Comparison of ENCODE assay signal across 8 cellular contexts in the genomic region with DNA sequence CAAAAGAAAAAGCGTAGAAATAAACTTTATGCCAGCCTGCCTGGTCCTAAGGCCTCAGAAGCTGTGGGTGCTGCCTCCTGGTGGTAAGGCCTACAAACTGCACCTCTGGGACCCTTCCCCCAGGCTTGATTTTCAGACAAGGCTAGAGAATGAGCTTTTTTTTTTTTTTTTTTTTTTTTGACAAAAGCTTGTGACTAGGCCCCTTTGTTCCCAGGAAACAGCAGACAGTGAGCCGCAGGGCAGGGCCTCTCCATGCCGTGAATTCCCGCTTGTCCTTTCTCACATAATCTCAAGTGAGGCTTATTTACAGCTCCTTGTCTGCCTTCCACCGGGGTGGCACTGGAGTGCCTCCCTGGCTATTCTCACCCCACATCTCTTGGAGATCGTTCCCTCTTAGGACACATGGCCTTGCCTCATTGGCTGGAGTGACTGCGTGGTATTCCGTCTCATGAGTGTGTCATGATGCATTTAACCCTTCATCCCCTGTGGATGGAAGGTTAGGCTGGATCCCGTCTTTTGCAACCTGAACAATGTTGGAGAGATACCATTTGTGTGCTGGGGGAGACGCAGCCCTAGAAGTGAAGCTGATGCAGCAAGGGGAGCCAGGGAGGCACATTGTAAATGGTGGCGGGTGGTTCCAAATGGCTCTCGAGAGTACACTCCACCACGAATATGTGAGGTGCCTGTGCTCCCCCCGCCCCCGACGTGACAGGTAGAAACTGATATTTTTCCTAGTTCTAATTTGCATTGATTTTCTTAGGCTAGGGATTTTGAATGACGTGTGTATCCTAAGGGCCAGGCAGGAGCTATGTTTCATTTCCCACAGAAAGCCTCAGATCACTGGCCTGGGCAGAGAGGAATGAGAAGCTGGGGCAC. TPM values are rescaled to one million over a fixed set of nuclear protein-coding genes. Genes with fewer than 3 reads are reported as not detected.
DNase-seq lines count a peak whose midpoint lies in the region; ATAC-seq and TF ChIP-seq lines count a peak whose summit lies in the region.

No MANE protein-coding gene starts in this region.

- H3K27me3 Mint-ChIP-seq in activated T-helper 1 cell treated with anti-CD3 and anti-CD28 coated beads, Interleukin-12 subunit alpha, Interleukin-12 subunit beta, Interleukin-2, Interleukin-4 antibody, amounts not matched to agents 30 ng/mL and 10 ng/mL and 1 ng/mL, durations not matched to agents 14 hours and 24 hours and 36 hours (ENCODE audit: insufficient read depth): no peaks in the 10 kb centered on the region
- peaks cover 3% of the 10 kb centered on the region for H3K27me3 Mint-ChIP-seq in nephron progenitor cell (ENCODE audit: low read depth, poor library complexity)

- H3K4me2 ChIP-seq in PC-9: peak overlapping the region; percentile 24; the same call in 1 of the 2 replicates

- no peak overlapping the region for H3K27ac ChIP-seq in PC-9

- BruUV-seq in PC-9 (replicated peaks; lab: Mats Ljungman, UMichigan): no TSS peak

- no peaks in the 10 kb centered on the region for H3K36me3 ChIP-seq in PC-9 (ENCODE audit: low read depth)

- H3K36me3 Mint-ChIP-seq in activated T-helper 1 cell treated with anti-CD3 and anti-CD28 coated beads, Interleukin-12 subunit alpha, Interleukin-12 subunit beta, Interleukin-2, Interleukin-4 antibody, amounts not matched to agents 30 ng/mL and 10 ng/mL and 1 ng/mL, durations not matched to agents 14 hours and 24 hours and 36 hours (ENCODE audit: low read depth): no peaks in the 10 kb centered on the region
- H3K36me3 Mint-ChIP-seq in nephron progenitor cell (ENCODE audit: low read depth): peaks cover 9% of the 10 kb centered on the region

- CTCF ChIA-PET in PC-9 (lab: Charles Lee): interaction anchor here (0.5 to 1.0 kb wide), 11 partner anchors 31 to 931 kb away, joined by 3 to 10 read pairs (median 5); no protein-coding TSS in a partner anchor

- no peak overlapping the region for H3K4me3 Mint-ChIP-seq in activated T-helper 1 cell treated with anti-CD3 and anti-CD28 coated beads, Interleukin-12 subunit alpha, Interleukin-12 subunit beta, Interleukin-2, Interleukin-4 antibody, amounts not matched to agents 30 ng/mL and 10 ng/mL and 1 ng/mL, durations not matched to agents 14 hours and 24 hours and 36 hours
- H3K4me3 Mint-ChIP-seq in nephron progenitor cell: no peak overlapping the region

- peak; percentile 95 for TF ChIP-seq CTCF in PC-9 (conservative IDR thresholded peaks at IDR 0.05)
- peak; percentile 86 for TF ChIP-seq CTCF in nephron progenitor cell (IDR thresholded peaks at IDR 0.05)

- H3K9me3 Mint-ChIP-seq in activated T-helper 1 cell treated with anti-CD3 and anti-CD28 coated beads, Interleukin-12 subunit alpha, Interleukin-12 subunit beta, Interleukin-2, Interleukin-4 antibody, amounts not matched to agents 30 ng/mL and 10 ng/mL and 1 ng/mL, durations not matched to agents 14 hours and 24 hours and 36 hours: no peaks in the 10 kb centered on the region
- no peaks in the 10 kb centered on the region for H3K9me3 Mint-ChIP-seq in nephron progenitor cell

- no peaks in the 10 kb centered on the region for H3K9me3 ChIP-seq in PC-9 (ENCODE audit: insufficient read depth, low read depth)

- POLR2A ChIA-PET in PC-9 (lab: Charles Lee; ENCODE audit: unreplicated experiment): interaction anchor here (0.6 kb wide), 2 partner anchors 72 to 85 kb away, joined by 3 to 6 read pairs; no protein-coding TSS in a partner anchor

- intact Hi-C loops in PC-9 (cut with micrococcal nuclease; ENCODE audit: unreplicated experiment): loop anchor here (1.0 to 5.0 kb wide), 5 partner anchors 48 to 871 kb away; no protein-coding TSS in a partner anchor
- intact Hi-C loops in activated T-helper 1 cell treated with anti-CD3 and anti-CD28 coated beads, Interleukin-12 subunit alpha, Interleukin-12 subunit beta, Interleukin-2, Interleukin-4 antibody, amounts not matched to agents 30 ng/mL and 10 ng/mL and 1 ng/mL, durations not matched to agents 14 hours and 24 hours and 36 hours (cut with micrococcal nuclease): loop anchor here (1.0 to 5.0 kb wide), 4 partner anchors 48 to 192 kb away; partner anchors contain the start of gene USP22

- DNase-seq in COLO668 (lab: John Stamatoyannopoulos, UW; ENCODE audit: unreplicated experiment): peak; percentile 39
- peak; percentile 62 to 83 for DNase-seq in PC-9
- peak; percentile 44 for DNase-seq in activated T-helper 1 cell treated with anti-CD3 and anti-CD28 coated beads, Interleukin-12 subunit alpha, Interleukin-12 subunit beta, Interleukin-2, Interleukin-4 antibody, amounts not matched to agents 30 ng/mL and 10 ng/mL and 1 ng/mL, durations not matched to agents 14 hours and 24 hours and 36 hours (ENCODE audit: low spot score)
- peak; percentile 85 for DNase-seq in fibroblast of peridontal ligament (ENCODE audit: extremely low read depth)
- peak; percentile 78 for DNase-seq in nephron progenitor cell
- DNase-seq in stimulated activated naive CD8-positive, alpha-beta T cell treated with anti-CD3 and anti-CD28 coated beads, Interleukin-15, Interleukin-2, amounts not matched to agents 100 U/mL and 50 U/mL, for 24 hours: peak; percentile 57

- H3K4me1 Mint-ChIP-seq in activated T-helper 1 cell treated with anti-CD3 and anti-CD28 coated beads, Interleukin-12 subunit alpha, Interleukin-12 subunit beta, Interleukin-2, Interleukin-4 antibody, amounts not matched to agents 30 ng/mL and 10 ng/mL and 1 ng/mL, durations not matched to agents 14 hours and 24 hours and 36 hours (ENCODE audit: low read depth): peaks cover 7% of the 10 kb centered on the region
- H3K4me1 Mint-ChIP-seq in nephron progenitor cell: peaks cover 24% of the 10 kb centered on the region

- no peaks in the 10 kb centered on the region for H3K79me2 ChIP-seq in PC-9 (ENCODE audit: low read depth)

- no peaks in the 10 kb centered on the region for H3K27me3 ChIP-seq in PC-9 (ENCODE audit: insufficient read depth, low read depth)

- H3F3A ChIP-seq in PC-9 (ENCODE audit: insufficient read depth, low read depth): no peaks in the 10 kb centered on the region; the same call in 1 of the 2 replicates

- H3K4me1 ChIP-seq in PC-9 (replicated peaks; ENCODE audit: insufficient read depth): no peaks in the 10 kb centered on the region

- ATAC-seq in HG03139 (IDR thresholded peaks at IDR 0.05; ENCODE audit: unreplicated experiment) (peak; percentile 53), GM18502 (IDR thresholded peaks at IDR 0.05; ENCODE audit: poor library complexity, unreplicated experiment) (no peak)
- peak; percentile 47 for ATAC-seq in stimulated activated naive CD8-positive, alpha-beta T cell treated with anti-CD3 and anti-CD28 coated beads, Interleukin-15, Interleukin-2, amounts not matched to agents 100 U/mL and 50 U/mL, for 24 hours

- H4K20me1 ChIP-seq in PC-9 (ENCODE audit: insufficient read depth): no peaks in the 10 kb centered on the region

- H3K4me3 ChIP-seq in PC-9: no peak overlapping the region

- H2AFZ ChIP-seq in PC-9: no peak overlapping the region

- H3K27ac Mint-ChIP-seq in activated T-helper 1 cell treated with anti-CD3 and anti-CD28 coated beads, Interleukin-12 subunit alpha, Interleukin-12 subunit beta, Interleukin-2, Interleukin-4 antibody, amounts not matched to agents 30 ng/mL and 10 ng/mL and 1 ng/mL, durations not matched to agents 14 hours and 24 hours and 36 hours: no peak overlapping the region
- peak overlapping the region; percentile 49 for H3K27ac Mint-ChIP-seq in nephron progenitor cell

- no peaks in the 10 kb centered on the region for H3K9me2 ChIP-seq in PC-9 (ENCODE audit: insufficient read depth)

RNA-seq across cellular contexts. Expression of gene USP22, which starts 49.6 kb away (rescaled TPM):
- total RNA-seq in PC-9 (2021): 291 and 296 TPM in 2 replicates
- 147 and 152 TPM in 2 replicates for total RNA-seq in activated T-helper 1 cell treated with anti-CD3 and anti-CD28 coated beads, Interleukin-12 subunit alpha, Interleukin-12 subunit beta, Interleukin-2, Interleukin-4 antibody, amounts not matched to agents 30 ng/mL and 10 ng/mL and 1 ng/mL, durations not matched to agents 14 hours and 24 hours and 36 hours
